ENCODE assay signal across 17 cellular contexts in genomic region chr3:55333041-55333440, GRCh38.
A peak's percentile ranks its signal among the peaks of the same experiment; 100 is the strongest.
DNase-seq lines count a peak whose midpoint lies in the region; TF ChIP-seq lines count a peak whose summit lies in the region.
"Had no signal": no experiment of that assay in that cellular context is flagged by ENCODE, and none has a peak within 500 bp of the region (broad histone marks: within the 10 kb centered on the region; RNA-seq: fewer than 3 reads in every experiment).

No MANE protein-coding gene starts in this region.

- H3T11ph ChIP-seq in H9 (ENCODE audit: low read length): no peak overlapping the region

- no peaks in the 10 kb centered on the region for H3K4me1 ChIP-seq in H9 (ENCODE audit: insufficient read depth, low read length)
- no peaks in the 10 kb centered on the region for H3K4me1 ChIP-seq in uterus
- H3K4me1 ChIP-seq in Caco-2: no peaks in the 10 kb centered on the region

- H3K14ac ChIP-seq in H9 (ENCODE audit: insufficient read depth, low read length): no peak overlapping the region

- DNase-seq in H9: no peak
- DNase-seq in astrocyte of the spinal cord (ENCODE audit: low read depth, low spot score): peak; percentile 28
- peak; percentile 13 for DNase-seq in left kidney (ENCODE audit: low read depth, low spot score)
- DNase-seq in uterus: no peak
- no peak for DNase-seq in Caco-2
- no peak for DNase-seq in stimulated activated CD8-positive, alpha-beta memory T cell treated with anti-CD3 and anti-CD28 coated beads, Interleukin-4, amount 100 ng/mL, for 48 hours
- no peak for DNase-seq in osteocyte (ENCODE audit: extremely low spot score, unreplicated experiment)
- DNase-seq: COR-L47; DMS53; NCI-H1092; NCI-H2107; NCI-H345; NCI-H526; NK-92 treated with Interleukin-12 subunit alpha and Interleukin-12 subunit beta, amount 100 ng/mL, for 24 hours; SHP77; SK-N-SH had no signal

- H2BK5ac ChIP-seq in H9 (ENCODE audit: insufficient read length, low read length): no peak overlapping the region

- no TSS peak for BruUV-seq in Caco-2 (replicated peaks; lab: Mats Ljungman, UMichigan)

- H3K4me3 ChIP-seq in astrocyte of the spinal cord (ENCODE audit: low read depth, low read length) (no peak overlapping the region), uterus (no peak overlapping the region), Caco-2 (ENCODE audit: low read depth, low read length) (no peak overlapping the region)
- H3K4me3 ChIP-seq: K562 had no signal

- H3K23me2 ChIP-seq in H9 (ENCODE audit: insufficient read length, low read depth, low read length, poor library complexity, severe bottlenecking): no peaks in the 10 kb centered on the region

- no peak overlapping the region for H4K91ac ChIP-seq in H9 (ENCODE audit: insufficient read length, low read depth, low read length)

- POLR2A ChIA-PET in Caco-2 (lab: Charles Lee): no interaction called here

- H4K8ac ChIP-seq in H9 (replicated peaks; ENCODE audit: insufficient read length, low read depth, low read length): no peak overlapping the region

- H3K36me3 Mint-ChIP-seq in H9 (ENCODE audit: insufficient read depth in 1 of 3, low read depth in 3 of 3): no peaks in the 10 kb centered on the region
- H3K36me3 Mint-ChIP-seq in Caco-2 (ENCODE audit: insufficient read depth, unreplicated experiment): no peaks in the 10 kb centered on the region
- no peaks in the 10 kb centered on the region for H3K36me3 Mint-ChIP-seq in osteocyte (ENCODE audit: unreplicated experiment)

- H3K4me3 Mint-ChIP-seq in H9: no peak overlapping the region
- H3K4me3 Mint-ChIP-seq in Caco-2 (ENCODE audit: unreplicated experiment): no peak overlapping the region
- no peak overlapping the region for H3K4me3 Mint-ChIP-seq in osteocyte (ENCODE audit: unreplicated experiment)

- H3K36me3 ChIP-seq in uterus (no peaks in the 10 kb centered on the region), Caco-2 (ENCODE audit: control insufficient read depth, insufficient read depth, low read length) (no peaks in the 10 kb centered on the region)

- H3K4me1 Mint-ChIP-seq in H9 (peaks cover 14% of the 10 kb centered on the region in 2 experiments), Caco-2 (ENCODE audit: low read depth, unreplicated experiment) (no peaks in the 10 kb centered on the region), osteocyte (ENCODE audit: unreplicated experiment) (peaks cover 36% of the 10 kb centered on the region)

- no peak overlapping the region for H2BK20ac ChIP-seq in H9 (ENCODE audit: low read depth, low read length, poor library complexity, severe bottlenecking)

- no peak overlapping the region for H2AK5ac ChIP-seq in H9 (ENCODE audit: insufficient read length, low read length)

- in situ Hi-C loops in astrocyte of the spinal cord (cut with HindIII; ENCODE audit: low sequenced_read_pairs): no loop called here

- no peak overlapping the region for H2BK120ac ChIP-seq in H9 (ENCODE audit: low read depth, low read length, poor library complexity, severe bottlenecking)

- intact Hi-C loops in uterus (cut with DNase I; ENCODE audit: low total_unique reads) (no loop called here), Caco-2 (cut with micrococcal nuclease; ENCODE audit: unreplicated experiment) (no loop called here)

- H3K4ac ChIP-seq in H9 (ENCODE audit: low read depth, low read length): no peak overlapping the region

- peak overlapping the region; percentile 4 for H3K18ac ChIP-seq in H9 (ENCODE audit: insufficient read length, low read depth, low read length)

- H3K79me2 ChIP-seq in H9 (ENCODE audit: insufficient read depth, low read length): no peaks in the 10 kb centered on the region

- H3K27me3 ChIP-seq in H9 (ENCODE audit: insufficient read depth, low read length) (no peaks in the 10 kb centered on the region), uterus (no peaks in the 10 kb centered on the region), Caco-2 (replicated peaks; ENCODE audit: control insufficient read depth, insufficient read depth, low read length) (no peaks in the 10 kb centered on the region)

- H2BK12ac ChIP-seq in H9 (ENCODE audit: insufficient read length, low read depth, low read length): no peak overlapping the region

- H3K27ac Mint-ChIP-seq in H9 (no peak overlapping the region; a peak in 1 of 7 replicates), Caco-2 (ENCODE audit: unreplicated experiment) (no peak overlapping the region), osteocyte (ENCODE audit: unreplicated experiment) (no peak overlapping the region)

- H3K79me1 ChIP-seq in H9 (ENCODE audit: insufficient read depth, low read depth, low read length, poor library complexity, severe bottlenecking): no peaks in the 10 kb centered on the region

- no peaks in the 10 kb centered on the region for H4K20me1 ChIP-seq in H9 (ENCODE audit: control insufficient read depth, insufficient read depth, insufficient read length)

- H3K27me3 Mint-ChIP-seq in H9 (ENCODE audit: low read depth): no peaks in the 10 kb centered on the region; the same call in 1 of the 2 replicates
- H3K27me3 Mint-ChIP-seq in Caco-2 (ENCODE audit: insufficient read depth, unreplicated experiment): peaks cover 10% of the 10 kb centered on the region
- no peaks in the 10 kb centered on the region for H3K27me3 Mint-ChIP-seq in osteocyte (ENCODE audit: unreplicated experiment)

- no peak overlapping the region for H4K5ac ChIP-seq in H9 (ENCODE audit: insufficient read length, low read depth, low read length)

- H2BK15ac ChIP-seq in H9 (ENCODE audit: low read depth, low read length): no peak overlapping the region

- CTCF ChIA-PET in Caco-2 (lab: Charles Lee): no interaction called here

- no peak overlapping the region for H3K9ac ChIP-seq in H9 (ENCODE audit: extremely low read depth, insufficient read length, low read length)
- H3K9ac ChIP-seq: SK-N-SH had no signal

- no peak overlapping the region for H2AFZ ChIP-seq in H9 (ENCODE audit: low read length)

- no CpG with 5 or more reads among the region's 4 CpGs for WGBS in H9 (ENCODE audit: extremely low coverage, insufficient read length, low lambda C conversion rate)

- TF ChIP-seq CTCF in H9 (conservative IDR thresholded peaks at IDR 0.05): no peak
- no peak for TF ChIP-seq CTCF in astrocyte of the spinal cord (IDR thresholded peaks at IDR 0.05; ENCODE audit: low read depth, low read length)
- TF ChIP-seq CTCF in uterus (IDR thresholded peaks at IDR 0.05): no peak
- no peak for TF ChIP-seq CTCF in Caco-2 (IDR thresholded peaks at IDR 0.05; ENCODE audit: insufficient read depth in 1 of 2, low read depth in 1 of 2, low read length in 1 of 2, severe bottlenecking in 1 of 2, unreplicated experiment in 1 of 2)
- no peak for TF ChIP-seq CTCF in osteocyte (IDR thresholded peaks at IDR 0.05)

- H3K9me3 Mint-ChIP-seq in H9: peaks cover 0 to 3% of the 10 kb centered on the region in 2 experiments; a peak in 1 of 5 replicates
- no peaks in the 10 kb centered on the region for H3K9me3 Mint-ChIP-seq in Caco-2 (ENCODE audit: unreplicated experiment)
- H3K9me3 Mint-ChIP-seq in osteocyte (ENCODE audit: unreplicated experiment): no peaks in the 10 kb centered on the region

- no peak overlapping the region for H3K56ac ChIP-seq in H9 (ENCODE audit: insufficient read length, low read depth, low read length)

- H3K9me3 ChIP-seq in H9 (ENCODE audit: control insufficient read depth, low read depth, low read length) (no peaks in the 10 kb centered on the region), uterus (no peaks in the 10 kb centered on the region), Caco-2 (no peaks in the 10 kb centered on the region)
- H3K9me3 ChIP-seq: SK-N-SH had no signal

- TF ChIP-seq POLR2A in uterus (IDR thresholded peaks at IDR 0.05): no peak

- H3K23ac ChIP-seq in H9 (ENCODE audit: insufficient read length, low read depth, low read length): no peak overlapping the region

- no peak overlapping the region for H3K4me2 ChIP-seq in H9 (ENCODE audit: insufficient read depth, insufficient read length, low read length)
- H3K4me2 ChIP-seq: SK-N-SH had no signal

- H3K27ac ChIP-seq in H9 (ENCODE audit: insufficient read length, low read depth, low read length) (no peak overlapping the region), uterus (peak overlapping the region; percentile 25 to 45)

Comparison
In these comparisons a context has a peak if more than half of its experiments do, and no peak if none do; other contexts are left out.
1. DNase-seq: peak in astrocyte of the spinal cord (single experiment) and left kidney (single experiment); none in H9 (single experiment), uterus (0 of 2), Caco-2 (0 of 2), stimulated activated CD8-positive, alpha-beta memory T cell treated with anti-CD3 and anti-CD28 coated beads, Interleukin-4, amount 100 ng/mL, for 48 hours (single experiment) and osteocyte (single experiment).